ENCODE assay signal across 1 cellular context in genomic region chr12:117599849-117600248, GRCh38.
TF ChIP-seq lines count a peak whose summit lies in the region.

No MANE protein-coding gene starts in this region.

TF ChIP-seq in HepG2, 621 proteins besides CTCF, POLR2A, EP300 and RAD21 (continued from another document):
- no peak for TF ChIP-seq GPBP1L1 (CRISPR knock-in tag; IDR thresholded peaks at IDR 0.05)
- TF ChIP-seq ZNF609 (CRISPR knock-in tag; IDR thresholded peaks at IDR 0.05; ENCODE audit: borderline replicate concordance): no peak
- TF ChIP-seq RELA (CRISPR knock-in tag; IDR thresholded peaks at IDR 0.05): no peak
- TF ChIP-seq RARG (CRISPR knock-in tag; IDR thresholded peaks at IDR 0.05; ENCODE audit: low read depth): no peak
- TF ChIP-seq ZEB1 (IDR thresholded peaks at IDR 0.05; ENCODE audit: insufficient replicate concordance, low read depth): no peak
- TF ChIP-seq, protein P1, sequence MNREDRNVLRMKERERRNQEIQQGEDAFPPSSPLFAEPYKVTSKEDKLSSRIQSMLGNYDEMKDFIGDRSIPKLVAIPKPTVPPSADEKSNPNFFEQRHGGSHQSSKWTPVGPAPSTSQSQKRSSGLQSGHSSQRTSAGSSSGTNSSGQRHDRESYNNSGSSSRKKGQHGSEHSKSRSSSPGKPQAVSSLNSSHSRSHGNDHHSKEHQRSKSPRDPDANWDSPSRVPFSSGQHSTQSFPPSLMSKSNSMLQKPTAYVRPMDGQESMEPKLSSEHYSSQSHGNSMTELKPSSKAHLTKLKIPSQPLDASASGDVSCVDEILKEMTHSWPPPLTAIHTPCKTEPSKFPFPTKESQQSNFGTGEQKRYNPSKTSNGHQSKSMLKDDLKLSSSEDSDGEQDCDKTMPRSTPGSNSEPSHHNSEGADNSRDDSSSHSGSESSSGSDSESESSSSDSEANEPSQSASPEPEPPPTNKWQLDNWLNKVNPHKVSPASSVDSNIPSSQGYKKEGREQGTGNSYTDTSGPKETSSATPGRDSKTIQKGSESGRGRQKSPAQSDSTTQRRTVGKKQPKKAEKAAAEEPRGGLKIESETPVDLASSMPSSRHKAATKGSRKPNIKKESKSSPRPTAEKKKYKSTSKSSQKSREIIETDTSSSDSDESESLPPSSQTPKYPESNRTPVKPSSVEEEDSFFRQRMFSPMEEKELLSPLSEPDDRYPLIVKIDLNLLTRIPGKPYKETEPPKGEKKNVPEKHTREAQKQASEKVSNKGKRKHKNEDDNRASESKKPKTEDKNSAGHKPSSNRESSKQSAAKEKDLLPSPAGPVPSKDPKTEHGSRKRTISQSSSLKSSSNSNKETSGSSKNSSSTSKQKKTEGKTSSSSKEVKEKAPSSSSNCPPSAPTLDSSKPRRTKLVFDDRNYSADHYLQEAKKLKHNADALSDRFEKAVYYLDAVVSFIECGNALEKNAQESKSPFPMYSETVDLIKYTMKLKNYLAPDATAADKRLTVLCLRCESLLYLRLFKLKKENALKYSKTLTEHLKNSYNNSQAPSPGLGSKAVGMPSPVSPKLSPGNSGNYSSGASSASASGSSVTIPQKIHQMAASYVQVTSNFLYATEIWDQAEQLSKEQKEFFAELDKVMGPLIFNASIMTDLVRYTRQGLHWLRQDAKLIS (CRISPR knock-in tag; IDR thresholded peaks at IDR 0.05): no peak
- TF ChIP-seq PCBP2 (optimal IDR thresholded peaks at IDR 0.05; ENCODE audit: low read depth, low read length, poor library complexity, severe bottlenecking): no peak
- TF ChIP-seq NRL (CRISPR knock-in tag; IDR thresholded peaks at IDR 0.05; ENCODE audit: borderline replicate concordance): no peak
- peak; percentile 31 for TF ChIP-seq XRCC5 (optimal IDR thresholded peaks at IDR 0.05; ENCODE audit: low read length)
- no peak for TF ChIP-seq ZNF318 (CRISPR knock-in tag; IDR thresholded peaks at IDR 0.05)
- no peak for TF ChIP-seq ISX (CRISPR knock-in tag; conservative IDR thresholded peaks at IDR 0.05)
- no peak for TF ChIP-seq RNF219 (CRISPR knock-in tag; IDR thresholded peaks at IDR 0.05)
- no peak for TF ChIP-seq CHCHD3 (CRISPR knock-in tag; IDR thresholded peaks at IDR 0.05)
- no peak for TF ChIP-seq GPN1 (CRISPR knock-in tag; IDR thresholded peaks at IDR 0.05; ENCODE audit: borderline replicate concordance)
- TF ChIP-seq MAZ (IDR thresholded peaks at IDR 0.05; ENCODE audit: borderline replicate concordance, low read depth, low read length): no peak
- TF ChIP-seq MAZ (CRISPR knock-in tag; IDR thresholded peaks at IDR 0.05; ENCODE audit: low read depth): no peak
- TF ChIP-seq, protein P2, sequence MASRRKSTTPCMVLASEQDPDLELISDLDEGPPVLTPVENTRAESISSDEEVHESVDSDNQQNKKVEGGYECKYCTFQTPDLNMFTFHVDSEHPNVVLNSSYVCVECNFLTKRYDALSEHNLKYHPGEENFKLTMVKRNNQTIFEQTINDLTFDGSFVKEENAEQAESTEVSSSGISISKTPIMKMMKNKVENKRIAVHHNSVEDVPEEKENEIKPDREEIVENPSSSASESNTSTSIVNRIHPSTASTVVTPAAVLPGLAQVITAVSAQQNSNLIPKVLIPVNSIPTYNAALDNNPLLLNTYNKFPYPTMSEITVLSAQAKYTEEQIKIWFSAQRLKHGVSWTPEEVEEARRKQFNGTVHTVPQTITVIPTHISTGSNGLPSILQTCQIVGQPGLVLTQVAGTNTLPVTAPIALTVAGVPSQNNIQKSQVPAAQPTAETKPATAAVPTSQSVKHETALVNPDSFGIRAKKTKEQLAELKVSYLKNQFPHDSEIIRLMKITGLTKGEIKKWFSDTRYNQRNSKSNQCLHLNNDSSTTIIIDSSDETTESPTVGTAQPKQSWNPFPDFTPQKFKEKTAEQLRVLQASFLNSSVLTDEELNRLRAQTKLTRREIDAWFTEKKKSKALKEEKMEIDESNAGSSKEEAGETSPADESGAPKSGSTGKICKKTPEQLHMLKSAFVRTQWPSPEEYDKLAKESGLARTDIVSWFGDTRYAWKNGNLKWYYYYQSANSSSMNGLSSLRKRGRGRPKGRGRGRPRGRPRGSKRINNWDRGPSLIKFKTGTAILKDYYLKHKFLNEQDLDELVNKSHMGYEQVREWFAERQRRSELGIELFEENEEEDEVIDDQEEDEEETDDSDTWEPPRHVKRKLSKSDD (CRISPR knock-in tag; IDR thresholded peaks at IDR 0.05; ENCODE audit: low read depth): no peak
- TF ChIP-seq MYNN (CRISPR knock-in tag; IDR thresholded peaks at IDR 0.05; ENCODE audit: low read depth): no peak
- TF ChIP-seq FOSL2 (CRISPR knock-in tag; IDR thresholded peaks at IDR 0.05): peak; percentile 67
- TF ChIP-seq, protein P3, sequence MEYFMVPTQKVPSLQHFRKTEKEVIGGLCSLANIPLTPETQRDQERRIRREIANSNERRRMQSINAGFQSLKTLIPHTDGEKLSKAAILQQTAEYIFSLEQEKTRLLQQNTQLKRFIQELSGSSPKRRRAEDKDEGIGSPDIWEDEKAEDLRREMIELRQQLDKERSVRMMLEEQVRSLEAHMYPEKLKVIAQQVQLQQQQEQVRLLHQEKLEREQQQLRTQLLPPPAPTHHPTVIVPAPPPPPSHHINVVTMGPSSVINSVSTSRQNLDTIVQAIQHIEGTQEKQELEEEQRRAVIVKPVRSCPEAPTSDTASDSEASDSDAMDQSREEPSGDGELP (IDR thresholded peaks at IDR 0.05; ENCODE audit: borderline replicate concordance, low read depth): peak; percentile 59; the same call in 1 of the 2 replicates
- no peak for TF ChIP-seq ELF3 (CRISPR knock-in tag; IDR thresholded peaks at IDR 0.05)
- peak; percentile 47; the same call in 1 of the 2 replicates for TF ChIP-seq ZNF644 (CRISPR knock-in tag; IDR thresholded peaks at IDR 0.05; ENCODE audit: low read depth)
- no peak for TF ChIP-seq ZNF775 (CRISPR knock-in tag; IDR thresholded peaks at IDR 0.05; ENCODE audit: borderline replicate concordance)
- TF ChIP-seq ZNF225 (CRISPR knock-in tag; IDR thresholded peaks at IDR 0.05): no peak
- no peak for TF ChIP-seq ZNF788 (CRISPR knock-in tag; IDR thresholded peaks at IDR 0.05; ENCODE audit: borderline replicate concordance)
- TF ChIP-seq NFYC (CRISPR knock-in tag; IDR thresholded peaks at IDR 0.05): no peak
- TF ChIP-seq SALL2 (CRISPR knock-in tag; IDR thresholded peaks at IDR 0.05): no peak
